Comparison of ENCODE assay signal across 27 cellular contexts in the genomic region with DNA sequence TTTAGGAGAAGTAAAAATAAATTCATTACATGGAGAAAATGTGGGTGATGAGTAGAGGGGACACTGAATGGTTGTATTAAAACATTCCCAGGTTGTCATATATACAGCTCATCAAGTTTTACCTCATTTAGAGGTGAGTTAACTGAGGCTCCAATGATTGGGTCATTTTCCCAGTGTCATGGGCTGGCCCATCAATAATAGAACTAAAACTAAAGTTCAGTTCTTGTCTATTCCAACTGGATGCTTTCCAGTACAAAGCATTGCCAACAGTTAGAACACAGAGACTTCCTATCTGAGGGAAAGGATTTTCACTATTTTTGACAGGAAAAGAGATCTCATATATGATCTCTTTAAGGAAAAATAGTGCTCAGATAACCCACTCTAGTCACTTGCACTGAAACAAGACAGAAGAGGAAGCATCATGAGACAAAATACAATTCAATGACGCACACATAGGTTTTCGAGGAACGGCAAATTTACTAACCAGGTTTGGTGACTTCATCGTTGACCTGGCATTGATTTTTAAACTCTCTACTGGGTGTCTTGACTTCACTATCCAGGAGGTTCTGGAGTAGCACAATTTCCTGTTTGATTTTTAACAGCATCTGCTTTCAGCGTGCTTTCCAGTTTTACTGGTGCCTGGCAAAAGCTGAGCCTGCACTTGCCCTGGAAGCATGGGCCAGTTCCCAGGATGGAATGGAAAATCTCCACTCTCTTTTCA.
"Had no signal": no experiment of that assay in that cellular context is flagged by ENCODE, and none has a peak within 500 bp of the region (broad histone marks: within the 10 kb centered on the region; RNA-seq: fewer than 3 reads in every experiment).

No MANE protein-coding gene starts in this region.

- H3K27me3 Mint-ChIP-seq: stimulated activated naive CD8-positive, alpha-beta T cell treated with anti-CD3 and anti-CD28 coated beads, Interleukin-15, amount 100 ng/mL, for 72 hours had no signal

- H3K36me3 Mint-ChIP-seq: immature natural killer cell; naive B cell; natural killer cell treated with Interleukin-12 subunit alpha and Interleukin-12 subunit beta and Interleukin-15 and Interleukin-18, amount 100 ng/mL, for 72 hours had no signal

- ATAC-seq: foreskin keratinocyte; gastroesophageal sphincter; left colon; left ventricle myocardium superior; natural killer cell treated with Interleukin-12 subunit alpha and Interleukin-12 subunit beta and Interleukin-15 and Interleukin-18, amount 100 ng/mL, for 72 hours; pancreas; sciatic nerve; stimulated activated naive CD8-positive, alpha-beta T cell treated with anti-CD3 and anti-CD28 coated beads, Interleukin-15, amount 100 ng/mL, for 72 hours; upper lobe of right lung had no signal

- H3K4me1 ChIP-seq: foreskin keratinocyte, gastroesophageal sphincter, pancreas, suprapubic skin, transverse colon, upper lobe of right lung, uterus had no signal

- H3K4me3 ChIP-seq: dorsolateral prefrontal cortex, gastroesophageal sphincter, pancreas, smooth muscle cell, suprapubic skin, transverse colon, upper lobe of right lung, uterus had no signal

- H3K4me1 Mint-ChIP-seq: immature natural killer cell; naive B cell; neural crest cell; stimulated activated naive CD8-positive, alpha-beta T cell treated with anti-CD3 and anti-CD28 coated beads, Interleukin-15, amount 100 ng/mL, for 72 hours had no signal

- H3K9me3 Mint-ChIP-seq: natural killer cell treated with Interleukin-12 subunit alpha and Interleukin-12 subunit beta and Interleukin-15 and Interleukin-18, amount 100 ng/mL, for 72 hours; neural crest cell; stimulated activated naive CD8-positive, alpha-beta T cell treated with anti-CD3 and anti-CD28 coated beads, Interleukin-15, amount 100 ng/mL, for 72 hours had no signal

- H3K9me3 ChIP-seq: gastroesophageal sphincter, neutrophil, pancreas, suprapubic skin, transverse colon, upper lobe of right lung, uterus had no signal

- H3K27ac Mint-ChIP-seq: immature natural killer cell; naive B cell; natural killer cell treated with Interleukin-12 subunit alpha and Interleukin-12 subunit beta and Interleukin-15 and Interleukin-18, amount 100 ng/mL, for 72 hours; stimulated activated naive CD8-positive, alpha-beta T cell treated with anti-CD3 and anti-CD28 coated beads, Interleukin-15, amount 100 ng/mL, for 72 hours had no signal

- H3K36me3 ChIP-seq: gastroesophageal sphincter, neutrophil, pancreas, suprapubic skin, transverse colon, upper lobe of right lung, uterus had no signal

- H3K27me3 ChIP-seq: dorsolateral prefrontal cortex, foreskin keratinocyte, gastroesophageal sphincter, pancreas, suprapubic skin, transverse colon, uterus had no signal

- DNase-seq: dorsolateral prefrontal cortex; effector CD4-positive, alpha-beta T cell; foreskin keratinocyte; immature natural killer cell; islet precursor cell; kidney glomerular epithelial cell; left colon; left ventricle myocardium superior; mesendoderm; naive B cell; pancreas; stimulated activated CD4-positive, alpha-beta T cell treated with anti-CD3 and anti-CD28 coated beads, Interleukin-12 subunit alpha, Interleukin-12 subunit beta, amount 100 ng/mL, for 4 hours; stimulated activated CD4-positive, alpha-beta T cell treated with anti-CD3 and anti-CD28 coated beads, Interleukin-1b, Interleukin-23, amount 100 ng/mL, for 48 hours; stimulated activated CD4-positive, alpha-beta T cell treated with anti-CD3 and anti-CD28 coated beads, Interleukin-4, amount 100 ng/mL, for 1 hour; stimulated activated CD8-positive, alpha-beta memory T cell treated with anti-CD3 and anti-CD28 coated beads, Interleukin-4, amount 100 ng/mL, for 48 hours; stimulated activated naive CD4-positive, alpha-beta T cell; stimulated activated naive CD8-positive, alpha-beta T cell treated with anti-CD3 and anti-CD28 coated beads, Interleukin-15, amount 100 ng/mL, for 72 hours; transverse colon; upper lobe of right lung; uterus had no signal

- H3K27ac ChIP-seq: dorsolateral prefrontal cortex, foreskin keratinocyte, gastroesophageal sphincter, neutrophil, pancreas, suprapubic skin, transverse colon, upper lobe of right lung, uterus had no signal

- H3K4me3 Mint-ChIP-seq: immature natural killer cell; naive B cell; natural killer cell treated with Interleukin-12 subunit alpha and Interleukin-12 subunit beta and Interleukin-15 and Interleukin-18, amount 100 ng/mL, for 72 hours; neural crest cell; stimulated activated naive CD8-positive, alpha-beta T cell treated with anti-CD3 and anti-CD28 coated beads, Interleukin-15, amount 100 ng/mL, for 72 hours had no signal
